Comparison of ENCODE assay signal across 13 cellular contexts in genomic region chr9:34451545-34451944, GRCh38. TPM values are rescaled to one million over a fixed set of nuclear protein-coding genes. Genes with fewer than 3 reads are reported as not detected.
DNase-seq lines count a peak whose midpoint lies in the region; ATAC-seq and TF ChIP-seq lines count a peak whose summit lies in the region.
"Had no signal": no experiment of that assay in that cellular context is flagged by ENCODE, and none has a peak within 500 bp of the region (broad histone marks: within the 10 kb centered on the region; RNA-seq: fewer than 3 reads in every experiment).

No MANE protein-coding gene starts in this region.

- H3K4me3 Mint-ChIP-seq in HFFc6: no peak overlapping the region
- H3K4me3 Mint-ChIP-seq in activated CD8-positive, alpha-beta T cell treated with anti-CD3 and anti-CD28 coated beads, Interleukin-2, amount 10 ng/mL, durations not matched to agents 7 days and 5 days: no peak overlapping the region

- H3K27ac Mint-ChIP-seq in HFFc6: no peak overlapping the region
- no peak overlapping the region for H3K27ac Mint-ChIP-seq in activated CD8-positive, alpha-beta T cell treated with anti-CD3 and anti-CD28 coated beads, Interleukin-2, amount 10 ng/mL, durations not matched to agents 7 days and 5 days

- 50 to 69% (median 66%) methylated on average over 3 of the region's 3 CpGs for WGBS in psoas muscle, 3 donors

- no peaks in the 10 kb centered on the region for H3K27me3 ChIP-seq in psoas muscle (ENCODE audit: insufficient read depth in 3 of 3, low read length in 2 of 3)

- H3K27ac ChIP-seq in psoas muscle: peak overlapping the region; percentile 46
- H3K27ac ChIP-seq: A549 had no signal

- H3K36me3 Mint-ChIP-seq in HFFc6 (ENCODE audit: low read depth): peaks cover 8% of the 10 kb centered on the region; the same call in 1 of the 2 replicates
- no peaks in the 10 kb centered on the region for H3K36me3 Mint-ChIP-seq in activated CD8-positive, alpha-beta T cell treated with anti-CD3 and anti-CD28 coated beads, Interleukin-2, amount 10 ng/mL, durations not matched to agents 7 days and 5 days (ENCODE audit: low read depth)

- H3K9me3 Mint-ChIP-seq in HFFc6: no peaks in the 10 kb centered on the region
- no peaks in the 10 kb centered on the region for H3K9me3 Mint-ChIP-seq in activated CD8-positive, alpha-beta T cell treated with anti-CD3 and anti-CD28 coated beads, Interleukin-2, amount 10 ng/mL, durations not matched to agents 7 days and 5 days (ENCODE audit: insufficient read depth)

- H3K36me3 ChIP-seq in psoas muscle (ENCODE audit: insufficient read depth in 1 of 2, low read depth in 1 of 2): no peaks in the 10 kb centered on the region

- peak; percentile 43 for DNase-seq in activated CD4-positive, alpha-beta T cell treated with anti-CD3 and anti-CD28 coated beads for 48 hours
- no peak for DNase-seq in activated CD4-positive, alpha-beta T cell treated with anti-CD3 and anti-CD28 coated beads for 1 hour
- DNase-seq in HFFc6: peak; percentile 19
- DNase-seq in activated CD8-positive, alpha-beta T cell treated with anti-CD3 and anti-CD28 coated beads, Interleukin-2, amount 10 ng/mL, durations not matched to agents 7 days and 5 days: peak; percentile 43
- no peak for DNase-seq in psoas muscle
- DNase-seq in AG08395 (ENCODE audit: low spot score): no peak
- DNase-seq in NCI-H2081 (lab: John Stamatoyannopoulos, UW): no peak
- no peak for DNase-seq in amygdala (lab: John Stamatoyannopoulos, UW)
- DNase-seq: NCI-H146; stimulated activated CD4-positive, alpha-beta T cell treated with anti-CD3 and anti-CD28 coated beads, Interleukin-2, amount 100 ng/mL, for 24 hours had no signal

- ATAC-seq in activated CD8-positive, alpha-beta T cell treated with anti-CD3 and anti-CD28 coated beads, Interleukin-2, amount 10 ng/mL, durations not matched to agents 7 days and 5 days: peak; percentile 79
- peak in 1 of 4 donors; percentile 28 for ATAC-seq in psoas muscle
- ATAC-seq: A549 had no signal

- intact Hi-C loops in psoas muscle (cut with DNase I): loop anchor here in 1 of 2 donors (5.0 kb wide), 1 partner anchor 39 kb away; no protein-coding TSS in a partner anchor

- H3K4me1 Mint-ChIP-seq in HFFc6 (ENCODE audit: low read depth): peaks cover 54% of the 10 kb centered on the region
- peaks cover 36% of the 10 kb centered on the region for H3K4me1 Mint-ChIP-seq in activated CD8-positive, alpha-beta T cell treated with anti-CD3 and anti-CD28 coated beads, Interleukin-2, amount 10 ng/mL, durations not matched to agents 7 days and 5 days (ENCODE audit: low read depth)

- no peaks in the 10 kb centered on the region for H3K9me3 ChIP-seq in psoas muscle
- H3K9me3 ChIP-seq: A549 had no signal

- TF ChIP-seq CTCF in HFFc6 (IDR thresholded peaks at IDR 0.05) (no peak), psoas muscle (IDR thresholded peaks at IDR 0.05) (no peak)

- H3K27me3 Mint-ChIP-seq in HFFc6 (ENCODE audit: insufficient read depth): no peaks in the 10 kb centered on the region; the same call in none of the 2 replicates
- no peaks in the 10 kb centered on the region for H3K27me3 Mint-ChIP-seq in activated CD8-positive, alpha-beta T cell treated with anti-CD3 and anti-CD28 coated beads, Interleukin-2, amount 10 ng/mL, durations not matched to agents 7 days and 5 days (ENCODE audit: low read depth)

- POLR2A ChIA-PET in activated CD8-positive, alpha-beta T cell treated with anti-CD3 and anti-CD28 coated beads, Interleukin-2, amount 10 ng/mL, durations not matched to agents 7 days and 5 days (lab: Charles Lee): interaction anchor here (0.6 kb wide), 1 partner anchor 1076 kb away, joined by 3 read pairs; no protein-coding TSS in a partner anchor

- CTCF ChIA-PET in activated CD8-positive, alpha-beta T cell treated with anti-CD3 and anti-CD28 coated beads, Interleukin-2, amount 10 ng/mL, durations not matched to agents 7 days and 5 days (lab: Charles Lee): interaction anchor here (0.9 to 1.3 kb wide), 3 partner anchors 13 to 152 kb away, joined by 3 read pairs; no protein-coding TSS in a partner anchor

- no peak overlapping the region for H3K4me3 ChIP-seq in psoas muscle
- H3K4me3 ChIP-seq: A549 had no signal

- H3K4me1 ChIP-seq in psoas muscle: peaks cover 85% of the 10 kb centered on the region

RNA-seq across cellular contexts. Expression of gene FAM219A, which starts 6.8 kb away (rescaled TPM):
- 10 to 100 TPM; 21.6 to 23.6 (median 22.6) TPM for total RNA-seq in HFFc6 (2021; fragmentation: NEBNext Ultra II Directional; extraction: Animal tissue kit (Norgen Biotek cat#: 25700))
- 1 to 10 TPM; 7.5 to 8.3 TPM for total RNA-seq in activated CD8-positive, alpha-beta T cell treated with anti-CD3 and anti-CD28 coated beads, Interleukin-2, amount 10 ng/mL, durations not matched to agents 7 days and 5 days
- 10 to 100 TPM; 34.5 to 84.0 (median 38.5) TPM for total RNA-seq in psoas muscle
- 10 to 100 TPM; 25.4 to 99.4 (median 27.3) TPM for polyA plus RNA-seq in psoas muscle

RNA-seq across cellular contexts. Expression of gene DNAI1, which starts 7.1 kb away (rescaled TPM):
- total RNA-seq in HFFc6 (2021; fragmentation: NEBNext Ultra II Directional; extraction: Animal tissue kit (Norgen Biotek cat#: 25700)): not detected
- total RNA-seq in activated CD8-positive, alpha-beta T cell treated with anti-CD3 and anti-CD28 coated beads, Interleukin-2, amount 10 ng/mL, durations not matched to agents 7 days and 5 days: not detected
- under 1 TPM in 1 of 4 donors, not detected in 3; 0.19 TPM for total RNA-seq in psoas muscle
- polyA plus RNA-seq in psoas muscle: under 1 TPM; 0.04 to 0.70 (median 0.34) TPM
- total RNA-seq: Daoy, urinary bladder had no signal

Comparison
In these comparisons a context has a peak if more than half of its experiments do, and no peak if none do; other contexts are left out.
1. DNase-seq: peak in activated CD4-positive, alpha-beta T cell treated with anti-CD3 and anti-CD28 coated beads for 48 hours (single experiment), HFFc6 (single experiment) and activated CD8-positive, alpha-beta T cell treated with anti-CD3 and anti-CD28 coated beads, Interleukin-2, amount 10 ng/mL, durations not matched to agents 7 days and 5 days (single experiment); none in activated CD4-positive, alpha-beta T cell treated with anti-CD3 and anti-CD28 coated beads for 1 hour (single experiment), psoas muscle (0 of 2), AG08395 (single experiment), NCI-H2081 (0 of 2) and amygdala (0 of 56).